ENCODE assay signal across 11 cellular contexts in the genomic region with DNA sequence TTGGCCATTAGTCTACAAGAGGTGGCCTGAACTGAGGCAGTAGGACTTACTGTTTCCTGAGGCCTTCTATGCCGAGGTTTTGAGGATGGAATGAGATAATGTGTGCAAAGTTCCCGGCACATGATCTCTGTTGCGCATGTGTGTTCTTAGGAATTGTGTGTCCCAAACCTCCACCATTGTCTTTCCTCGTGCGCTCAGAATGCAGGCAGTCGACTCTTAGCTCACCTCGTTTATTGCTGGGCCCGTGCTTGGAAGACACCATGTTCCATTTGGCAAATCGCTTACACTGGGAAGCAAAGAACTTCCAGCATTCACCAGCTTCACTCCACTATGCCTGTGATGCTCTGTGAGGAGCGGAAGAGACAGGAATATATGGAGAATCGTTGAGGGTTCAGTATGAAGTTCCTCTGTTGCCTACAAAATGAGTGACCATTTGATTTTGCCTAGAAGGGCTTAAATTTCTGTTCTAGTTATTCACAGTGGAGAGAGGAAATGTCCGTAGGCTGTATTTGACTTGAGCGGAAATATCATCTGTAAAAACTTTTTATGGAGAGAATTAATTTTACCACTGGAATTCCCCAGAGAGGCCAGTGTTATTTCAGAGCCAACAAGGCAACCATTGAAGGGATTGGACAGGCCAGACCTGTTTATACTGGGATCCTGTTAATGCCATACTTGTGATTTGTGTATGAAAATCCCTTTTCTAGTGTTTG.
DNase-seq lines count a peak whose midpoint lies in the region; ATAC-seq and TF ChIP-seq lines count a peak whose summit lies in the region.
"Had no signal": no experiment of that assay in that cellular context is flagged by ENCODE, and none has a peak within 500 bp of the region (broad histone marks: within the 10 kb centered on the region; RNA-seq: fewer than 3 reads in every experiment).

No MANE protein-coding gene starts in this region.

- CTCF ChIA-PET in MCF 10A (lab: Yijun Ruan, JAX) = interaction anchor here (0.6 to 2.8 kb wide), 4 partner anchors 11 to 513 kb away, joined by 3 to 11 read pairs (median 4); no protein-coding TSS in a partner anchor

- peaks cover 42% of the 10 kb centered on the region for H3K4me1 ChIP-seq in muscle layer of colon (ENCODE audit: insufficient read depth, low read length)
- H3K4me1 ChIP-seq in testis = no peaks in the 10 kb centered on the region
- H3K4me1 ChIP-seq: right lobe of liver had no signal

- no peaks in the 10 kb centered on the region for H3K9me3 Mint-ChIP-seq in stimulated activated naive CD8-positive, alpha-beta T cell treated with anti-CD3 and anti-CD28 coated beads, Interleukin-15, Interleukin-2, amounts not matched to agents 100 ng/mL and 50 ng/mL, for 24 hours
- H3K9me3 Mint-ChIP-seq in stimulated activated naive CD8-positive, alpha-beta T cell treated with anti-CD3 and anti-CD28 coated beads, Interleukin-15, amount 100 ng/mL, for 72 hours = no peaks in the 10 kb centered on the region
- H3K9me3 Mint-ChIP-seq in MCF 10A (ENCODE audit: unreplicated experiment) = no peaks in the 10 kb centered on the region
- H3K9me3 Mint-ChIP-seq: activated CD4-positive, alpha-beta T cell treated with anti-CD3 and anti-CD28 coated beads, Interleukin-2, amount 10 ng/mL, durations not matched to agents 7 days and 5 days had no signal

- H3K9me3 ChIP-seq in muscle layer of colon (ENCODE audit: low read length) = no peaks in the 10 kb centered on the region
- no peaks in the 10 kb centered on the region for H3K9me3 ChIP-seq in testis
- H3K9me3 ChIP-seq: right lobe of liver had no signal

- no peak for DNase-seq in stimulated activated naive CD8-positive, alpha-beta T cell treated with anti-CD3 and anti-CD28 coated beads, Interleukin-15, amount 100 ng/mL, for 72 hours
- DNase-seq in MCF 10A (ENCODE audit: unreplicated experiment) (peak; percentile 23), DMS79 (lab: John Stamatoyannopoulos, UW) (no peak), testis (no peak), activated gamma-delta T cell treated with Interleukin-2 at 50 U/mL for 16 hours (no peak)
- DNase-seq: activated CD4-positive, alpha-beta T cell treated with anti-CD3 and anti-CD28 coated beads, Interleukin-2, amount 10 ng/mL, durations not matched to agents 7 days and 5 days; KBM-7; right lobe of liver had no signal

- H3K4me1 Mint-ChIP-seq in stimulated activated naive CD8-positive, alpha-beta T cell treated with anti-CD3 and anti-CD28 coated beads, Interleukin-15, Interleukin-2, amounts not matched to agents 100 ng/mL and 50 ng/mL, for 24 hours (ENCODE audit: low read depth) = peaks cover 58% of the 10 kb centered on the region
- H3K4me1 Mint-ChIP-seq in stimulated activated naive CD8-positive, alpha-beta T cell treated with anti-CD3 and anti-CD28 coated beads, Interleukin-15, amount 100 ng/mL, for 72 hours = peaks cover 42% of the 10 kb centered on the region
- peaks cover 21% of the 10 kb centered on the region for H3K4me1 Mint-ChIP-seq in MCF 10A (ENCODE audit: insufficient read depth, unreplicated experiment)

- H3K36me3 Mint-ChIP-seq in stimulated activated naive CD8-positive, alpha-beta T cell treated with anti-CD3 and anti-CD28 coated beads, Interleukin-15, Interleukin-2, amounts not matched to agents 100 ng/mL and 50 ng/mL, for 24 hours (ENCODE audit: low read depth) = peaks cover 3% of the 10 kb centered on the region
- H3K36me3 Mint-ChIP-seq in MCF 10A (ENCODE audit: insufficient read depth, unreplicated experiment) = no peaks in the 10 kb centered on the region

- ATAC-seq in stimulated activated naive CD8-positive, alpha-beta T cell treated with anti-CD3 and anti-CD28 coated beads, Interleukin-15, amount 100 ng/mL, for 72 hours = no peak
- ATAC-seq in HG02623 (IDR thresholded peaks at IDR 0.05; ENCODE audit: unreplicated experiment) = no peak

- H3K27ac ChIP-seq in muscle layer of colon (ENCODE audit: low read depth, low read length) = peak overlapping the region; percentile 78
- no peak overlapping the region for H3K27ac ChIP-seq in testis

- no peaks in the 10 kb centered on the region for H3K36me3 ChIP-seq in muscle layer of colon (ENCODE audit: insufficient read depth, low read length)
- H3K36me3 ChIP-seq in testis (ENCODE audit: low read depth, missing control alignments) = no peaks in the 10 kb centered on the region
- H3K36me3 ChIP-seq: right lobe of liver had no signal

- no TSS peak for BruUV-seq in MCF 10A (replicated peaks; lab: Mats Ljungman, UMichigan)

- POLR2A ChIA-PET in MCF 10A (lab: Yijun Ruan, JAX) = interaction anchor here (1.4 to 2.0 kb wide), 3 partner anchors 9 to 127 kb away, joined by 4 to 10 read pairs (median 9); a partner anchor contains a TSS

- H3K27me3 ChIP-seq in muscle layer of colon (ENCODE audit: control insufficient read depth in 1 of 2, insufficient read depth in 2 of 2, low read length in 2 of 2) (no peaks in the 10 kb centered on the region), testis (no peaks in the 10 kb centered on the region)
- H3K27me3 ChIP-seq: right lobe of liver had no signal

- no peak overlapping the region for H3K4me3 Mint-ChIP-seq in stimulated activated naive CD8-positive, alpha-beta T cell treated with anti-CD3 and anti-CD28 coated beads, Interleukin-15, Interleukin-2, amounts not matched to agents 100 ng/mL and 50 ng/mL, for 24 hours
- H3K4me3 Mint-ChIP-seq in stimulated activated naive CD8-positive, alpha-beta T cell treated with anti-CD3 and anti-CD28 coated beads, Interleukin-15, amount 100 ng/mL, for 72 hours = no peak overlapping the region
- H3K4me3 Mint-ChIP-seq in MCF 10A (ENCODE audit: unreplicated experiment) = no peak overlapping the region
- H3K4me3 Mint-ChIP-seq: activated CD4-positive, alpha-beta T cell treated with anti-CD3 and anti-CD28 coated beads, Interleukin-2, amount 10 ng/mL, durations not matched to agents 7 days and 5 days had no signal

- 85 to 86% methylated on average over 13 of the region's 13 CpGs for WGBS in testis, 2 donors

- intact Hi-C loops in MCF 10A (cut with micrococcal nuclease) = no loop called here
- intact Hi-C loops in testis (cut with DNase I; ENCODE audit: low total_unique reads) = loop anchor here (10.0 kb wide), 1 partner anchor 57 kb away; no protein-coding TSS in a partner anchor

- H3K4me3 ChIP-seq in muscle layer of colon (ENCODE audit: low read depth in 1 of 2, low read length in 2 of 2) (peak overlapping the region in 1 of 2 donors; percentile 39), testis (no peak overlapping the region)
- H3K4me3 ChIP-seq: right lobe of liver had no signal

- H3K27ac Mint-ChIP-seq in stimulated activated naive CD8-positive, alpha-beta T cell treated with anti-CD3 and anti-CD28 coated beads, Interleukin-15, Interleukin-2, amounts not matched to agents 100 ng/mL and 50 ng/mL, for 24 hours = peak overlapping the region; percentile 65
- no peak overlapping the region for H3K27ac Mint-ChIP-seq in stimulated activated naive CD8-positive, alpha-beta T cell treated with anti-CD3 and anti-CD28 coated beads, Interleukin-15, amount 100 ng/mL, for 72 hours
- peak overlapping the region; percentile 81 for H3K27ac Mint-ChIP-seq in MCF 10A (ENCODE audit: low read depth, unreplicated experiment)
- H3K27ac Mint-ChIP-seq: activated CD4-positive, alpha-beta T cell treated with anti-CD3 and anti-CD28 coated beads, Interleukin-2, amount 10 ng/mL, durations not matched to agents 7 days and 5 days had no signal

- TF ChIP-seq CTCF in MCF 10A (IDR thresholded peaks at IDR 0.05; ENCODE audit: unreplicated experiment) (no peak), testis (IDR thresholded peaks at IDR 0.05) (no peak)

- no peak for TF ChIP-seq POLR2A in testis (IDR thresholded peaks at IDR 0.05)

- no peaks in the 10 kb centered on the region for H3K27me3 Mint-ChIP-seq in stimulated activated naive CD8-positive, alpha-beta T cell treated with anti-CD3 and anti-CD28 coated beads, Interleukin-15, Interleukin-2, amounts not matched to agents 100 ng/mL and 50 ng/mL, for 24 hours
- peaks cover 13% of the 10 kb centered on the region for H3K27me3 Mint-ChIP-seq in stimulated activated naive CD8-positive, alpha-beta T cell treated with anti-CD3 and anti-CD28 coated beads, Interleukin-15, amount 100 ng/mL, for 72 hours
- H3K27me3 Mint-ChIP-seq in MCF 10A (ENCODE audit: insufficient read depth, unreplicated experiment) = no peaks in the 10 kb centered on the region
- H3K27me3 Mint-ChIP-seq: activated CD4-positive, alpha-beta T cell treated with anti-CD3 and anti-CD28 coated beads, Interleukin-2, amount 10 ng/mL, durations not matched to agents 7 days and 5 days had no signal

- no peak overlapping the region for H3K9ac ChIP-seq in muscle layer of colon (ENCODE audit: low read length)

Comparison
In these comparisons a context has a peak if more than half of its experiments do, and no peak if none do; other contexts are left out.
1. H3K27ac Mint-ChIP-seq: peak in stimulated activated naive CD8-positive, alpha-beta T cell treated with anti-CD3 and anti-CD28 coated beads, Interleukin-15, Interleukin-2, amounts not matched to agents 100 ng/mL and 50 ng/mL, for 24 hours (single experiment) and MCF 10A (single experiment); none in stimulated activated naive CD8-positive, alpha-beta T cell treated with anti-CD3 and anti-CD28 coated beads, Interleukin-15, amount 100 ng/mL, for 72 hours (0 of 2).